In the genomic region with DNA sequence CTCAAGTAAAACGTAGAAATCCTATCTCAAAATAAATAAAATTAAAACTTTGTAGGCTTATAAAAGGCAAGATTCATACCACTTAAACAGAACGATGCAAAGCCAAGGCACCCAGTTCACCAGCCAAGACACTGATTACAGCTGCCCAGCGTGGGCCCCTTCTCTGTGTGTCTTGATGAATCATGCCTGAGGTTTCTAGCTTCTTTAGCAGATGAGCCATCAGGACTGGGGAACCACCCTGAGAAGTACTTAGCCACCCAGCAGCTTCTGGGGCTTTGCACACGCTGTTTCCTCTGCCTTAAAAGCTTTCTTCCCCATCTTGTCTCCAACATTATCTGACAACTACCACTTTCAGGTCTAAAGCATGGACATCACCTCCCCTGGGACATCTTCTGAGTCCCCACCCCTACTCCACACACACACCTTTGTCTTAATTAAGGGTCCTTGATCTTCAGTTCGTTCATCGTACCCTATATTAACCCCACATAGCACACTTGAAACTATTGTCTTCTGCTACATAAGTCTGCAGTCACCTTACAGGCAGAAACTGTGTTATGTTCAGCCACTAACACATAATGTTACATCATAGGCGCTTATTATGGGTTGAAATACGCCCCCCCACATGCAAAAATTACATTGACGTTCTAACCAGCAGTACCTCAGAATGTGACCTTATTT, we compare ENCODE assay signal across 8 cellular contexts. TPM values are rescaled to one million over a fixed set of nuclear protein-coding genes. Genes with fewer than 3 reads are reported as not detected.
DNase-seq lines count a peak whose midpoint lies in the region; ATAC-seq and TF ChIP-seq lines count a peak whose summit lies in the region.

No MANE protein-coding gene starts in this region.

- H3K27me3 ChIP-seq in KMS-11 (ENCODE audit: insufficient read depth, low read depth) (no peaks in the 10 kb centered on the region), foreskin keratinocyte (no peaks in the 10 kb centered on the region), thymus (ENCODE audit: control insufficient read depth, insufficient read depth) (no peaks in the 10 kb centered on the region)

- POLR2A ChIA-PET in activated CD8-positive, alpha-beta T cell treated with anti-CD3 and anti-CD28 coated beads for 36 hours (lab: Charles Lee) = interaction anchor here (1.0 to 1.6 kb wide), 4 partner anchors 8 to 152 kb away, joined by 3 to 7 read pairs (median 3); a partner anchor contains a TSS

- no peaks in the 10 kb centered on the region for H3K9me3 Mint-ChIP-seq in activated CD8-positive, alpha-beta T cell treated with anti-CD3 and anti-CD28 coated beads for 36 hours
- no peaks in the 10 kb centered on the region for H3K9me3 Mint-ChIP-seq in nephron progenitor cell

- peaks cover 58% of the 10 kb centered on the region for H3K4me1 Mint-ChIP-seq in activated CD8-positive, alpha-beta T cell treated with anti-CD3 and anti-CD28 coated beads for 36 hours (ENCODE audit: low read depth)
- no peaks in the 10 kb centered on the region for H3K4me1 Mint-ChIP-seq in nephron progenitor cell

- H3K36me3 Mint-ChIP-seq in activated CD8-positive, alpha-beta T cell treated with anti-CD3 and anti-CD28 coated beads for 36 hours (ENCODE audit: low read depth) = no peaks in the 10 kb centered on the region
- H3K36me3 Mint-ChIP-seq in nephron progenitor cell (ENCODE audit: low read depth) = no peaks in the 10 kb centered on the region

- H3K27me3 Mint-ChIP-seq in activated CD8-positive, alpha-beta T cell treated with anti-CD3 and anti-CD28 coated beads for 36 hours = peaks cover 8% of the 10 kb centered on the region
- H3K27me3 Mint-ChIP-seq in nephron progenitor cell (ENCODE audit: low read depth, poor library complexity) = peaks cover 10% of the 10 kb centered on the region

- peaks cover 81% of the 10 kb centered on the region for H3K4me1 ChIP-seq in KMS-11 (ENCODE audit: low read depth, poor library complexity, severe bottlenecking)
- H3K4me1 ChIP-seq in foreskin keratinocyte = peaks cover 35% of the 10 kb centered on the region
- no peaks in the 10 kb centered on the region for H3K4me1 ChIP-seq in thymus (ENCODE audit: control insufficient read depth, insufficient read depth, low read length)

- H3K4me3 ChIP-seq in KMS-11 (IDR thresholded peaks at IDR 0.05; ENCODE audit: insufficient read depth, low read depth, low read length) = no peak overlapping the region
- H3K4me3 ChIP-seq in thymus (ENCODE audit: low read length) = no peak overlapping the region

- H3K79me2 ChIP-seq in KMS-11 (ENCODE audit: insufficient read depth, low read depth) = no peaks in the 10 kb centered on the region

- no peaks in the 10 kb centered on the region for H3K9me3 ChIP-seq in thymus (ENCODE audit: control insufficient read depth)

- peak; percentile 46 for DNase-seq in stimulated activated naive CD4-positive, alpha-beta T cell treated with Interleukin-2 at 50 U/mL for 16 hours (lab: John Stamatoyannopoulos, UW)
- DNase-seq in stimulated activated naive CD4-positive, alpha-beta T cell (lab: John Stamatoyannopoulos, UW) = no peak
- peak; percentile 92 for DNase-seq in activated CD8-positive, alpha-beta T cell treated with anti-CD3 and anti-CD28 coated beads for 36 hours
- DNase-seq in foreskin keratinocyte = peak; percentile 87 to 94
- no peak for DNase-seq in nephron progenitor cell

- H3K27ac Mint-ChIP-seq in activated CD8-positive, alpha-beta T cell treated with anti-CD3 and anti-CD28 coated beads for 36 hours = peak overlapping the region; percentile 98
- H3K27ac Mint-ChIP-seq in nephron progenitor cell = no peak overlapping the region

- H2AFZ ChIP-seq in KMS-11 (ENCODE audit: low read depth) = peak overlapping the region; percentile 16; the same call in 1 of the 2 replicates

- H3K4me2 ChIP-seq in KMS-11 = peak overlapping the region; percentile 92

- intact Hi-C loops in activated CD8-positive, alpha-beta T cell treated with anti-CD3 and anti-CD28 coated beads for 36 hours (cut with micrococcal nuclease) = loop anchor here (5.0 kb wide), 1 partner anchor 155 kb away; a partner anchor contains a TSS

- no peak for TF ChIP-seq CTCF in KMS-11 (conservative IDR thresholded peaks at IDR 0.05; ENCODE audit: low read depth, low read length)
- no peak for TF ChIP-seq CTCF in activated CD8-positive, alpha-beta T cell treated with anti-CD3 and anti-CD28 coated beads for 36 hours (IDR thresholded peaks at IDR 0.05)
- no peak for TF ChIP-seq CTCF in foreskin keratinocyte (conservative IDR thresholded peaks at IDR 0.05)
- TF ChIP-seq CTCF in nephron progenitor cell (IDR thresholded peaks at IDR 0.05) = no peak

- H3K27ac ChIP-seq in KMS-11 (peak overlapping the region; percentile 96), foreskin keratinocyte (peak overlapping the region; percentile 94), thymus (ENCODE audit: low read depth) (peak overlapping the region; percentile 49)

- peak overlapping the region; percentile 57 for H3K4me3 Mint-ChIP-seq in activated CD8-positive, alpha-beta T cell treated with anti-CD3 and anti-CD28 coated beads for 36 hours
- no peak overlapping the region for H3K4me3 Mint-ChIP-seq in nephron progenitor cell

- CTCF ChIA-PET in activated CD8-positive, alpha-beta T cell treated with anti-CD3 and anti-CD28 coated beads for 36 hours (lab: Charles Lee) = interaction anchor here (1.0 to 2.7 kb wide), 8 partner anchors 9 to 338 kb away, joined by 3 to 12 read pairs (median 3); a partner anchor contains a TSS

- 84% methylated on average over 9 of the region's 9 CpGs for whole genome bisulfite sequencing in thymus

- H3K36me3 ChIP-seq in KMS-11 (ENCODE audit: insufficient read depth) = no peaks in the 10 kb centered on the region
- no peaks in the 10 kb centered on the region for H3K36me3 ChIP-seq in thymus (ENCODE audit: control insufficient read depth, insufficient read depth)

- peak; percentile 93 for ATAC-seq in activated CD8-positive, alpha-beta T cell treated with anti-CD3 and anti-CD28 coated beads for 36 hours
- ATAC-seq in foreskin keratinocyte = peak; percentile 99
- ATAC-seq in HG03135 (IDR thresholded peaks at IDR 0.05; ENCODE audit: unreplicated experiment) = no peak

- H4K20me1 ChIP-seq in KMS-11 (ENCODE audit: insufficient read depth) = no peaks in the 10 kb centered on the region

- H3K9ac ChIP-seq in KMS-11 = peak overlapping the region; percentile 81

RNA-seq across cellular contexts. Expression of a gene that starts 8.7 kb away (rescaled TPM):
- total RNA-seq in activated CD8-positive, alpha-beta T cell treated with anti-CD3 and anti-CD28 coated beads for 36 hours = 10 to 100 TPM; 92.2 to 93.7 TPM
- total RNA-seq in foreskin keratinocyte = 8.1 TPM in 2 replicates
- 6.8 and 7.0 TPM in 2 replicates for polyA plus RNA-seq in foreskin keratinocyte
- 30.9 TPM for polyA plus RNA-seq in thymus

RNA-seq across cellular contexts. Expression of a gene that starts 17.2 kb away (rescaled TPM):
- total RNA-seq in activated CD8-positive, alpha-beta T cell treated with anti-CD3 and anti-CD28 coated beads for 36 hours = not detected
- total RNA-seq in foreskin keratinocyte = not detected in 2 replicates
- polyA plus RNA-seq in foreskin keratinocyte (not detected in 2 replicates), thymus (1.2 TPM)

RNA-seq across cellular contexts. Expression of a gene that starts 19.6 kb away (rescaled TPM):
- under 1 TPM; 0.36 to 0.98 TPM for total RNA-seq in activated CD8-positive, alpha-beta T cell treated with anti-CD3 and anti-CD28 coated beads for 36 hours
- 0.14 and 0.24 TPM in 2 replicates for total RNA-seq in foreskin keratinocyte
- 0.10 TPM in 1 of 2 replicates, not detected in the other for polyA plus RNA-seq in foreskin keratinocyte
- 0.25 TPM for polyA plus RNA-seq in thymus

Comparison
In these comparisons a context has a peak if more than half of its experiments do, and no peak if none do; other contexts are left out.
1. DNase-seq: peak in stimulated activated naive CD4-positive, alpha-beta T cell treated with Interleukin-2 at 50 U/mL for 16 hours (single experiment), activated CD8-positive, alpha-beta T cell treated with anti-CD3 and anti-CD28 coated beads for 36 hours (single experiment) and foreskin keratinocyte (2 of 2); none in stimulated activated naive CD4-positive, alpha-beta T cell (0 of 6) and nephron progenitor cell (single experiment).
2. RNA of a gene that starts 8.7 kb away (total RNA-seq): 92.2 to 93.7 TPM in activated CD8-positive, alpha-beta T cell treated with anti-CD3 and anti-CD28 coated beads for 36 hours; 8.1 TPM in foreskin keratinocyte; every median in the first group is over 10 times any median in the second.
3. Peak in every context shown above with its lines, with median percentiles within 50 percentile points of each other: H3K27ac ChIP-seq.